Comparison of ENCODE assay signal across 2 cellular contexts in the genomic region with DNA sequence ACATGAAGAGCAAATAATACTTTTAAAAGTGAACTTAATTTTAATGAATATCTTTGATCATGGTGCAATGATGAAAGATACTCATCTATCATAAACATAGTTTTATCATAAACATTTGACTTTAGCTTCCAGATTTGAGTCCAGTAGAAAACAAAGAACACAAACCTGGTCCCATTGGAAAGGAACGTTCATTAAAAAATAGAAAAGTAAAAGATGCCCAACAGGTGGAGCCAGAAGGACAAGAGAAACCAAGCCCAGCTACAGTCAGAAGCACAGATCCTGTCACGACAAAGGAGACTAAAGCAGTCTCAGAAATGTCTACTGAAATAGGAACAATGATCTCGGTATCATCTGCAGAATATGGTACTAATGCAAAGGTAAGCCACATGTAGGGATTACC.
TF ChIP-seq lines count a peak whose summit lies in the region.

No MANE protein-coding gene starts in this region.

TF ChIP-seq in IMR-90, 13 proteins besides CTCF, POLR2A, EP300 and RAD21:
- TF ChIP-seq, protein P1, sequence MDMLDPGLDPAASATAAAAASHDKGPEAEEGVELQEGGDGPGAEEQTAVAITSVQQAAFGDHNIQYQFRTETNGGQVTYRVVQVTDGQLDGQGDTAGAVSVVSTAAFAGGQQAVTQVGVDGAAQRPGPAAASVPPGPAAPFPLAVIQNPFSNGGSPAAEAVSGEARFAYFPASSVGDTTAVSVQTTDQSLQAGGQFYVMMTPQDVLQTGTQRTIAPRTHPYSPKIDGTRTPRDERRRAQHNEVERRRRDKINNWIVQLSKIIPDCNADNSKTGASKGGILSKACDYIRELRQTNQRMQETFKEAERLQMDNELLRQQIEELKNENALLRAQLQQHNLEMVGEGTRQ (IDR thresholded peaks at IDR 0.05; ENCODE audit: low read depth, low read length): no peak
- TF ChIP-seq MXI1 (IDR thresholded peaks at IDR 0.05; ENCODE audit: borderline replicate concordance, low read depth, low read length) (no peak), SMC3 (IDR thresholded peaks at IDR 0.05; ENCODE audit: low read depth, low read length) (no peak), BHLHE40 (IDR thresholded peaks at IDR 0.05; ENCODE audit: low read depth, low read length) (no peak), MAFK (IDR thresholded peaks at IDR 0.05; ENCODE audit: low read depth, low read length) (no peak), RCOR1 (IDR thresholded peaks at IDR 0.05; ENCODE audit: insufficient replicate concordance, low read length) (no peak), FOS (IDR thresholded peaks at IDR 0.05; ENCODE audit: low read depth, low read length) (no peak), NFE2L2 (IDR thresholded peaks at IDR 0.05; ENCODE audit: low read depth, low read length) (no peak), MAZ (IDR thresholded peaks at IDR 0.05; ENCODE audit: borderline replicate concordance, low read depth, low read length) (no peak), CEBPB (IDR thresholded peaks at IDR 0.05; ENCODE audit: low read depth, low read length) (no peak), RFX5 (IDR thresholded peaks at IDR 0.05; ENCODE audit: low read depth, low read length) (no peak), CHD1 (IDR thresholded peaks at IDR 0.05; ENCODE audit: low read depth, low read length) (no peak)
- TF ChIP-seq, protein P2, sequence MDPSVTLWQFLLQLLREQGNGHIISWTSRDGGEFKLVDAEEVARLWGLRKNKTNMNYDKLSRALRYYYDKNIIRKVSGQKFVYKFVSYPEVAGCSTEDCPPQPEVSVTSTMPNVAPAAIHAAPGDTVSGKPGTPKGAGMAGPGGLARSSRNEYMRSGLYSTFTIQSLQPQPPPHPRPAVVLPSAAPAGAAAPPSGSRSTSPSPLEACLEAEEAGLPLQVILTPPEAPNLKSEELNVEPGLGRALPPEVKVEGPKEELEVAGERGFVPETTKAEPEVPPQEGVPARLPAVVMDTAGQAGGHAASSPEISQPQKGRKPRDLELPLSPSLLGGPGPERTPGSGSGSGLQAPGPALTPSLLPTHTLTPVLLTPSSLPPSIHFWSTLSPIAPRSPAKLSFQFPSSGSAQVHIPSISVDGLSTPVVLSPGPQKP (IDR thresholded peaks at IDR 0.05; ENCODE audit: borderline replicate concordance, low read depth, low read length): no peak

TF ChIP-seq in GM12878, 131 proteins besides CTCF, POLR2A, EP300 and RAD21:
- no peak for TF ChIP-seq BRCA1 (IDR thresholded peaks at IDR 0.05; ENCODE audit: low read depth, low read length)
- no peak for TF ChIP-seq IKZF1 (conservative IDR thresholded peaks at IDR 0.05)
- TF ChIP-seq, protein P3, sequence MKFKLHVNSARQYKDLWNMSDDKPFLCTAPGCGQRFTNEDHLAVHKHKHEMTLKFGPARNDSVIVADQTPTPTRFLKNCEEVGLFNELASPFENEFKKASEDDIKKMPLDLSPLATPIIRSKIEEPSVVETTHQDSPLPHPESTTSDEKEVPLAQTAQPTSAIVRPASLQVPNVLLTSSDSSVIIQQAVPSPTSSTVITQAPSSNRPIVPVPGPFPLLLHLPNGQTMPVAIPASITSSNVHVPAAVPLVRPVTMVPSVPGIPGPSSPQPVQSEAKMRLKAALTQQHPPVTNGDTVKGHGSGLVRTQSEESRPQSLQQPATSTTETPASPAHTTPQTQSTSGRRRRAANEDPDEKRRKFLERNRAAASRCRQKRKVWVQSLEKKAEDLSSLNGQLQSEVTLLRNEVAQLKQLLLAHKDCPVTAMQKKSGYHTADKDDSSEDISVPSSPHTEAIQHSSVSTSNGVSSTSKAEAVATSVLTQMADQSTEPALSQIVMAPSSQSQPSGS (IDR thresholded peaks at IDR 0.05; ENCODE audit: low read length): no peak
- TF ChIP-seq LARP7 (IDR thresholded peaks at IDR 0.05): no peak
- no peak for TF ChIP-seq KAT2A (conservative IDR thresholded peaks at IDR 0.05; ENCODE audit: control insufficient read depth, low read depth, low read length)
- no peak for TF ChIP-seq RFX5 (IDR thresholded peaks at IDR 0.05; ENCODE audit: low read depth, low read length)
- TF ChIP-seq TARDBP (IDR thresholded peaks at IDR 0.05; ENCODE audit: borderline replicate concordance): no peak
